27 cellular contexts compared by ENCODE assay signal in genomic region chr9:90880669-90881068, GRCh38.
DNase-seq lines count a peak whose midpoint lies in the region; ATAC-seq and TF ChIP-seq lines count a peak whose summit lies in the region.
"Had no signal": no experiment of that assay in that cellular context is flagged by ENCODE, and none has a peak within 500 bp of the region (broad histone marks: within the 10 kb centered on the region; RNA-seq: fewer than 3 reads in every experiment).

No MANE protein-coding gene starts in this region.

- H3K4me1 ChIP-seq in DOHH2 (ENCODE audit: control insufficient read depth, low read length), result peaks cover 47% of the 10 kb centered on the region
- H3K4me1 ChIP-seq: gastrocnemius medialis, psoas muscle, sigmoid colon had no signal

- no peaks in the 10 kb centered on the region for H3K27me3 ChIP-seq in DOHH2 (ENCODE audit: control insufficient read depth, low read length)
- H3K27me3 ChIP-seq: dorsolateral prefrontal cortex, gastrocnemius medialis, MG63, sigmoid colon had no signal

- H3K9me2 ChIP-seq in DOHH2 (replicated peaks; ENCODE audit: control insufficient read depth, low read length), result no peaks in the 10 kb centered on the region

- H3K27ac Mint-ChIP-seq in activated B cell treated with CpG ODN at 0.5 μM for 24 hours (peak overlapping the region; percentile 92), type B pancreatic cell (no peak overlapping the region)
- peak overlapping the region; percentile 88 for H3K27ac Mint-ChIP-seq in stimulated activated naive B cell treated with anti-CD40 and anti-IgM and Interleukin-4, amounts not matched to agents 10 μg/mL and 1 μg/mL and 100 μg/mL, for 72 hours
- H3K27ac Mint-ChIP-seq: H9 had no signal

- H3K27ac ChIP-seq in DOHH2 (ENCODE audit: low read depth, low read length), result peak overlapping the region; percentile 50
- H3K27ac ChIP-seq: C4-2B, dorsolateral prefrontal cortex, gastrocnemius medialis, psoas muscle, sigmoid colon had no signal

- no peaks in the 10 kb centered on the region for H3K79me2 ChIP-seq in DOHH2 (ENCODE audit: control insufficient read depth, low read length)

- H3K9me3 Mint-ChIP-seq in activated B cell treated with CpG ODN at 0.5 μM for 24 hours (no peaks in the 10 kb centered on the region), type B pancreatic cell (peaks cover 10% of the 10 kb centered on the region)
- H3K9me3 Mint-ChIP-seq in stimulated activated naive B cell treated with anti-CD40 and anti-IgM and Interleukin-4, amounts not matched to agents 10 μg/mL and 1 μg/mL and 100 μg/mL, for 72 hours, result peaks cover 0 to 3% of the 10 kb centered on the region in 2 donors

- H3K4me2 ChIP-seq in DOHH2 (ENCODE audit: low read length), result peak overlapping the region; percentile 38; the same call in 1 of the 2 replicates

- H3K36me3 Mint-ChIP-seq in activated B cell treated with CpG ODN at 0.5 μM for 24 hours (ENCODE audit: low read depth), result peaks cover 82% of the 10 kb centered on the region
- peaks cover 40 to 66% of the 10 kb centered on the region in 2 donors for H3K36me3 Mint-ChIP-seq in stimulated activated naive B cell treated with anti-CD40 and anti-IgM and Interleukin-4, amounts not matched to agents 10 μg/mL and 1 μg/mL and 100 μg/mL, for 72 hours
- H3K36me3 Mint-ChIP-seq in type B pancreatic cell, result peaks cover 13% of the 10 kb centered on the region

- peaks cover 96% of the 10 kb centered on the region for H3K36me3 ChIP-seq in DOHH2 (ENCODE audit: control insufficient read depth, low read length)
- H3K36me3 ChIP-seq: gastrocnemius medialis, MG63 had no signal

- 0 out of 2 replicates have a peak overlapping the region, but pooled peaks have one; percentile 15 for H3K4me3 ChIP-seq in DOHH2 (ENCODE audit: low read length)
- H3K4me3 ChIP-seq: dorsolateral prefrontal cortex, gastrocnemius medialis, MG63, psoas muscle, sigmoid colon had no signal

- peaks cover 32% of the 10 kb centered on the region for H3K4me1 Mint-ChIP-seq in activated B cell treated with CpG ODN at 0.5 μM for 24 hours
- peaks cover 20 to 34% of the 10 kb centered on the region in 2 donors for H3K4me1 Mint-ChIP-seq in stimulated activated naive B cell treated with anti-CD40 and anti-IgM and Interleukin-4, amounts not matched to agents 10 μg/mL and 1 μg/mL and 100 μg/mL, for 72 hours
- H3K4me1 Mint-ChIP-seq in type B pancreatic cell (ENCODE audit: unreplicated experiment), result no peaks in the 10 kb centered on the region
- H3K4me1 Mint-ChIP-seq: central memory CD8-positive, alpha-beta T cell; H9 had no signal

- H3K9me3 ChIP-seq in DOHH2 (ENCODE audit: control insufficient read depth, insufficient read depth, low read length), result peaks cover 13% of the 10 kb centered on the region; the same call in 1 of the 2 replicates
- H3K9me3 ChIP-seq: MG63, psoas muscle had no signal

- H4K20me1 ChIP-seq in DOHH2 (ENCODE audit: control insufficient read depth, insufficient read depth, low read depth, low read length), result no peaks in the 10 kb centered on the region

- H3K27me3 Mint-ChIP-seq in activated B cell treated with CpG ODN at 0.5 μM for 24 hours, result no peaks in the 10 kb centered on the region
- H3K27me3 Mint-ChIP-seq in stimulated activated naive B cell treated with anti-CD40 and anti-IgM and Interleukin-4, amounts not matched to agents 10 μg/mL and 1 μg/mL and 100 μg/mL, for 72 hours, result no peaks in the 10 kb centered on the region
- no peaks in the 10 kb centered on the region for H3K27me3 Mint-ChIP-seq in type B pancreatic cell

- no peak for TF ChIP-seq CTCF in DOHH2 (IDR thresholded peaks at IDR 0.05; ENCODE audit: low read depth, low read length, poor library complexity, severe bottlenecking)
- no peak for TF ChIP-seq CTCF in activated B cell treated with CpG ODN at 0.5 μM for 24 hours (IDR thresholded peaks at IDR 0.05)
- TF ChIP-seq CTCF in type B pancreatic cell (conservative IDR thresholded peaks at IDR 0.05), result no peak

- CTCF ChIA-PET in activated B cell treated with CpG ODN at 0.5 μM for 24 hours (lab: Charles Lee), result interaction anchor here (0.8 to 1.0 kb wide), 2 partner anchors 8 to 11 kb away, joined by 3 read pairs; no protein-coding TSS in a partner anchor

- ATAC-seq in HG02642 (IDR thresholded peaks at IDR 0.05; ENCODE audit: poor library complexity, unreplicated experiment), result peak; percentile 44
- ATAC-seq in activated B cell treated with CpG ODN at 0.5 μM for 24 hours (ENCODE audit: low read depth), result peak; percentile 64
- peak; percentile 67 to 68 for ATAC-seq in stimulated activated naive B cell treated with anti-CD40 and anti-IgM and Interleukin-4, amounts not matched to agents 10 μg/mL and 1 μg/mL and 100 μg/mL, for 72 hours (replicated peaks)
- no peak for ATAC-seq in GM18907 (IDR thresholded peaks at IDR 0.05; ENCODE audit: unreplicated experiment)
- ATAC-seq: activated T-cell treated with anti-CD3 and anti-CD28 coated beads, Interleukin-2, amount 50 U/mL, for 4 hours; gastrocnemius medialis; left colon; psoas muscle; SK-N-SH treated with all-trans-retinoic acid at 6 μM for 48 hours had no signal

- POLR2A ChIA-PET in activated B cell treated with CpG ODN at 0.5 μM for 24 hours (lab: Charles Lee), result interaction anchor here (0.7 kb wide), 1 partner anchor 481 kb away, joined by 3 read pairs; the partner anchor contains the start of gene AUH

- H3K4me3 Mint-ChIP-seq in activated B cell treated with CpG ODN at 0.5 μM for 24 hours, result peak overlapping the region; percentile 46
- peak overlapping the region; percentile 29 to 48 for H3K4me3 Mint-ChIP-seq in stimulated activated naive B cell treated with anti-CD40 and anti-IgM and Interleukin-4, amounts not matched to agents 10 μg/mL and 1 μg/mL and 100 μg/mL, for 72 hours
- H3K4me3 Mint-ChIP-seq in type B pancreatic cell, result no peak overlapping the region
- H3K4me3 Mint-ChIP-seq: activated T-cell treated with anti-CD3 and anti-CD28 coated beads, Interleukin-2, amount 50 U/mL, for 4 hours; central memory CD8-positive, alpha-beta T cell; H9 had no signal

- H3F3A ChIP-seq in DOHH2 (ENCODE audit: control insufficient read depth, insufficient read depth), result peaks cover 43% of the 10 kb centered on the region

- intact Hi-C loops in activated B cell treated with CpG ODN at 0.5 μM for 24 hours (cut with micrococcal nuclease), result loop anchor here (2.0 kb wide), 2 partner anchors 20 to 50 kb away; no protein-coding TSS in a partner anchor

- DNase-seq in activated B cell treated with CpG ODN at 0.5 μM for 24 hours (no peak), type B pancreatic cell (ENCODE audit: extremely low spot score, unreplicated experiment) (no peak)
- DNase-seq in stimulated activated naive B cell treated with anti-CD40 and anti-IgM and Interleukin-4, amounts not matched to agents 10 μg/mL and 1 μg/mL and 100 μg/mL, for 72 hours, result no peak
- DNase-seq in stimulated activated CD8-positive, alpha-beta memory T cell treated with anti-CD3 and anti-CD28 coated beads, Interleukin-4, amount 100 ng/mL, for 48 hours, result no peak
- DNase-seq: activated gamma-delta T cell treated with Interleukin-2 at 50 U/mL for 16 hours; activated T-cell treated with anti-CD3 and anti-CD28 coated beads, Interleukin-2, amount 50 U/mL, for 4 hours; dorsolateral prefrontal cortex; gastrocnemius medialis; H9; hippocampal formation; KBM-7; left colon; mesenchymal stem cell; MG63; NCI-H1417 treated with DMSO at 0.1 percent for 48 hours; NCI-H2081; OCI-M1; psoas muscle; sigmoid colon; T-helper 2 cell; trophoblast cell had no signal
